In genomic region chr5:9318031-9318430, GRCh38 we compare ENCODE assay signal across 27 cellular contexts.
"Had no signal": no experiment of that assay in that cellular context is flagged by ENCODE, and none has a peak within 500 bp of the region (broad histone marks: within the 10 kb centered on the region; RNA-seq: fewer than 3 reads in every experiment).

No MANE protein-coding gene starts in this region.

- H3K27me3 Mint-ChIP-seq: dendritic cell treated with granulocyte-macrophage colony-stimulating factor and Interleukin-4, amounts not matched to agents 40 ng/mL and 50 ng/mL, for 4 days; effector memory CD8-positive, alpha-beta T cell; naive thymus-derived CD4-positive, alpha-beta T cell had no signal

- DNase-seq: colonic mucosa; cortex of kidney; effector CD8-positive, alpha-beta T cell; effector memory CD8-positive, alpha-beta T cell; endodermal cell; erythroblast; esophagus squamous epithelium; foreskin fibroblast; foreskin melanocyte; gastrocnemius medialis; glutamatergic neuron; head of caudate nucleus; heart right ventricle; hippocampal formation; left cardiac atrium; left lung; left ventricle myocardium superior; lower lobe of right lung; mesenchymal stem cell; midbrain; naive thymus-derived CD4-positive, alpha-beta T cell had no signal

- H3K4me3 Mint-ChIP-seq: dendritic cell treated with granulocyte-macrophage colony-stimulating factor and Interleukin-4, amounts not matched to agents 40 ng/mL and 50 ng/mL, for 4 days; effector memory CD8-positive, alpha-beta T cell; endodermal cell; naive thymus-derived CD4-positive, alpha-beta T cell had no signal

- H3K27me3 ChIP-seq: colonic mucosa, esophagus squamous epithelium, gastrocnemius medialis, heart right ventricle, left lung had no signal

- H3K36me3 Mint-ChIP-seq: naive thymus-derived CD4-positive, alpha-beta T cell had no signal

- FAIRE-seq: endometrium, islet of Langerhans, keratinocyte had no signal

- H3K9me3 Mint-ChIP-seq: dendritic cell treated with granulocyte-macrophage colony-stimulating factor and Interleukin-4, amounts not matched to agents 40 ng/mL and 50 ng/mL, for 4 days; endodermal cell had no signal

- ATAC-seq: effector memory CD8-positive, alpha-beta T cell; esophagus mucosa; gastrocnemius medialis; heart right ventricle; left cardiac atrium; left ventricle myocardium superior; naive thymus-derived CD4-positive, alpha-beta T cell had no signal

- H3K4me3 ChIP-seq: colonic mucosa, esophagus squamous epithelium, gastrocnemius medialis, heart right ventricle, left lung, lower lobe of right lung had no signal

- H3K36me3 ChIP-seq: colonic mucosa, esophagus squamous epithelium, gastrocnemius medialis, left lung, lower lobe of right lung had no signal

- H3K4me1 Mint-ChIP-seq: endodermal cell; naive thymus-derived CD4-positive, alpha-beta T cell had no signal

- H3K9me3 ChIP-seq: colonic mucosa, esophagus squamous epithelium, gastrocnemius medialis, heart right ventricle, left lung, lower lobe of right lung had no signal

- H3K27ac ChIP-seq: colonic mucosa, epithelial cell of prostate, esophagus squamous epithelium, gastrocnemius medialis, heart right ventricle, left lung, lower lobe of right lung had no signal

- H3K27ac Mint-ChIP-seq: dendritic cell treated with granulocyte-macrophage colony-stimulating factor and Interleukin-4, amounts not matched to agents 40 ng/mL and 50 ng/mL, for 4 days; effector memory CD8-positive, alpha-beta T cell; endodermal cell; naive thymus-derived CD4-positive, alpha-beta T cell had no signal

- H3K4me1 ChIP-seq: colonic mucosa, gastrocnemius medialis, heart right ventricle, left lung, lower lobe of right lung had no signal
